In the genomic region with DNA sequence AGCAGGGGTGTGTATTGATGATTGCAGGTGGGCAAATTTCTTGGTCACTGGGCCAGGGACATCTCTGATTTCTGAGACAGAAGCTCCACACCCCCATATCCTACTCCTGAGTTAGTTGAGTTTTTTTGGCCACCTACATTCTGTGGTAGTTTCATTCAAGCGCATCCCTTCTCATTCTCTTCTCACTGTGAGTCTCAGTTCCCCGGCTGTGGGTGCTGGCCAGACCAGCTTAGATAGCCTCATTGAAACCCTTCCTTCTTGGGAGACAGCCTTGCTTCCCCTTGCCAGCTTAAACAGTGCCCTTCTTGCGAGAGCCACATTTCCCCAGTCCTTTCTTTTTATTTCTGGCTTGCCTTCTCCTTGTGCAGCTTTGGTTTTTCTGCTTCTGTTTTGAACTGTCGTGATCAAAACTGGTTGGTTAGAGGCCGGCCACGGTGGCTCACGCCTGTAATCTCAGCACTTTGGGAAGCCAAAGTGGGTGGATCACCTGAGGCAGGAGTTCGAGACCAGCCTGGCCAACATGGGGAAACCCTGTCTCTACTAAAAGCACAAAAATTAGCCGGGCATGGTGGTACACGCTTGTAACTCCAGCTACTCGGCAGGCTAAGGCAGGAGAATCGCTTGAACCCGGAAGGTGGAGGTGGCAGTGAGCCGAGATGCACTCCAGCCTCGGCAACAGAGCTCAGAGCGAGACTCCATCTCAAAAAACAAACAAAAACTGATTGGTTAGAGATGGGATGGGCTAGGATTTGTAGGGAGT, we compare ENCODE assay signal across 2 cellular contexts.
TF ChIP-seq lines count a peak whose summit lies in the region.

No MANE protein-coding gene starts in this region.

TF ChIP-seq in H1, 55 proteins besides CTCF, POLR2A, EP300 and RAD21:
- TF ChIP-seq NANOG (IDR thresholded peaks at IDR 0.05; ENCODE audit: insufficient read depth, low read depth, low read length, poor library complexity, severe bottlenecking): no peak
- no peak for TF ChIP-seq EGR1 (IDR thresholded peaks at IDR 0.05; ENCODE audit: borderline replicate concordance, low read depth, low read length)
- no peak for TF ChIP-seq EZH2 (IDR thresholded peaks at IDR 0.05; ENCODE audit: low read depth, low read length, severe bottlenecking)
- TF ChIP-seq SP1 (IDR thresholded peaks at IDR 0.05; ENCODE audit: low read depth, low read length): no peak
- no peak for TF ChIP-seq JUN (IDR thresholded peaks at IDR 0.05; ENCODE audit: low read depth, low read length)
- no peak for TF ChIP-seq POLR2AphosphoS5 (IDR thresholded peaks at IDR 0.05; ENCODE audit: low read depth, low read length)
- TF ChIP-seq HDAC6 (IDR thresholded peaks at IDR 0.05; ENCODE audit: low read depth, low read length): no peak
- TF ChIP-seq BACH1 (IDR thresholded peaks at IDR 0.05; ENCODE audit: low read length): no peak
- TF ChIP-seq TAF7 (optimal IDR thresholded peaks at IDR 0.05; ENCODE audit: borderline replicate concordance, low read depth, low read length): no peak
- TF ChIP-seq TAF1 (IDR thresholded peaks at IDR 0.05; ENCODE audit: low read depth, low read length): no peak
- TF ChIP-seq, protein P1, sequence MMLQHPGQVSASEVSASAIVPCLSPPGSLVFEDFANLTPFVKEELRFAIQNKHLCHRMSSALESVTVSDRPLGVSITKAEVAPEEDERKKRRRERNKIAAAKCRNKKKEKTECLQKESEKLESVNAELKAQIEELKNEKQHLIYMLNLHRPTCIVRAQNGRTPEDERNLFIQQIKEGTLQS (IDR thresholded peaks at IDR 0.05; ENCODE audit: insufficient read depth, low read depth, low read length): no peak
- TF ChIP-seq KDM5A (IDR thresholded peaks at IDR 0.05; ENCODE audit: low read length): no peak
- TF ChIP-seq SP2 (IDR thresholded peaks at IDR 0.05; ENCODE audit: low read length): no peak
- no peak for TF ChIP-seq CHD2 (IDR thresholded peaks at IDR 0.05; ENCODE audit: low read length)
- no peak for TF ChIP-seq SP4 (IDR thresholded peaks at IDR 0.05; ENCODE audit: low read length)
- TF ChIP-seq KDM1A (IDR thresholded peaks at IDR 0.05; ENCODE audit: borderline replicate concordance, low read length): no peak
- TF ChIP-seq ASH2L (IDR thresholded peaks at IDR 0.05; ENCODE audit: low read length): no peak

TF ChIP-seq in neural cell, 6 proteins besides CTCF, POLR2A, EP300 and RAD21:
- TF ChIP-seq MXI1 (conservative IDR thresholded peaks at IDR 0.05; ENCODE audit: poor library complexity, severe bottlenecking): no peak
- TF ChIP-seq POLR2AphosphoS5 (IDR thresholded peaks at IDR 0.05): no peak
- TF ChIP-seq, protein P2, sequence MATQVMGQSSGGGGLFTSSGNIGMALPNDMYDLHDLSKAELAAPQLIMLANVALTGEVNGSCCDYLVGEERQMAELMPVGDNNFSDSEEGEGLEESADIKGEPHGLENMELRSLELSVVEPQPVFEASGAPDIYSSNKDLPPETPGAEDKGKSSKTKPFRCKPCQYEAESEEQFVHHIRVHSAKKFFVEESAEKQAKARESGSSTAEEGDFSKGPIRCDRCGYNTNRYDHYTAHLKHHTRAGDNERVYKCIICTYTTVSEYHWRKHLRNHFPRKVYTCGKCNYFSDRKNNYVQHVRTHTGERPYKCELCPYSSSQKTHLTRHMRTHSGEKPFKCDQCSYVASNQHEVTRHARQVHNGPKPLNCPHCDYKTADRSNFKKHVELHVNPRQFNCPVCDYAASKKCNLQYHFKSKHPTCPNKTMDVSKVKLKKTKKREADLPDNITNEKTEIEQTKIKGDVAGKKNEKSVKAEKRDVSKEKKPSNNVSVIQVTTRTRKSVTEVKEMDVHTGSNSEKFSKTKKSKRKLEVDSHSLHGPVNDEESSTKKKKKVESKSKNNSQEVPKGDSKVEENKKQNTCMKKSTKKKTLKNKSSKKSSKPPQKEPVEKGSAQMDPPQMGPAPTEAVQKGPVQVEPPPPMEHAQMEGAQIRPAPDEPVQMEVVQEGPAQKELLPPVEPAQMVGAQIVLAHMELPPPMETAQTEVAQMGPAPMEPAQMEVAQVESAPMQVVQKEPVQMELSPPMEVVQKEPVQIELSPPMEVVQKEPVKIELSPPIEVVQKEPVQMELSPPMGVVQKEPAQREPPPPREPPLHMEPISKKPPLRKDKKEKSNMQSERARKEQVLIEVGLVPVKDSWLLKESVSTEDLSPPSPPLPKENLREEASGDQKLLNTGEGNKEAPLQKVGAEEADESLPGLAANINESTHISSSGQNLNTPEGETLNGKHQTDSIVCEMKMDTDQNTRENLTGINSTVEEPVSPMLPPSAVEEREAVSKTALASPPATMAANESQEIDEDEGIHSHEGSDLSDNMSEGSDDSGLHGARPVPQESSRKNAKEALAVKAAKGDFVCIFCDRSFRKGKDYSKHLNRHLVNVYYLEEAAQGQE (IDR thresholded peaks at IDR 0.05; ENCODE audit: borderline replicate concordance): no peak
- no peak for TF ChIP-seq EZH2 (IDR thresholded peaks at IDR 0.05; ENCODE audit: borderline replicate concordance, insufficient read depth, low read length, poor library complexity, severe bottlenecking)
- TF ChIP-seq TAF1 (IDR thresholded peaks at IDR 0.05; ENCODE audit: low read depth): no peak
- TF ChIP-seq SMC3 (conservative IDR thresholded peaks at IDR 0.05; ENCODE audit: poor library complexity): no peak
